ENCODE assay signal across 10 cellular contexts in the genomic region with DNA sequence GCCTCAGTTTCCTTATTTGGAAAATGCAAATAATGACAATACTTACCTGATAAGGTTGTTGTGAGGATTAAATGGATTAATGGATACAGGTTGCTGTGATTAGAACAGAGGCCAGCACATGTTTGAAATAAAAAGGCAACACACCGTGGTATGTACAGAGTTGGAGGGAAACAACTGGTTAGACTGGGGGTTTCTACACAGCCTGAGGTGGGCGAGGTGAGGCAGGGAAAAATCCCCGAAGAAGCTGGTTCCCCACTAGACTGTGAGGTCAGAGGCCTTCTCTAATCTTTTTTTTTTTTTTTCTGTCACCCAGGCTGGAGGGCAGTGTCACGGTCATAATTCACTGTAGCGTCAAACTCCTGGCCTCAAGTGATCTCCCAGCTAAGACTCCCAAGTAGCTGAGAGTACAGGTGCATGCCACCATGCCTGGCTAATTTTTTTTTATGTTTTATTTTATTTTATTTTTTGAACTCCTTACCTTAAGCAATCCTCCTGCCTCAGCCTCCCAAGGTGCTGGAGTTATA. TPM values are rescaled to one million over a fixed set of nuclear protein-coding genes. Genes with fewer than 3 reads are reported as not detected.
DNase-seq lines count a peak whose midpoint lies in the region; ATAC-seq and TF ChIP-seq lines count a peak whose summit lies in the region.
"Had no signal": no experiment of that assay in that cellular context is flagged by ENCODE, and none has a peak within 500 bp of the region (broad histone marks: within the 10 kb centered on the region; RNA-seq: fewer than 3 reads in every experiment).

No MANE protein-coding gene starts in this region.

- TF ChIP-seq CTCF in NB4 (IDR thresholded peaks at IDR 0.05; ENCODE audit: low read depth, low read length) (no peak), progenitor cell of endocrine pancreas (IDR thresholded peaks at IDR 0.05; ENCODE audit: unreplicated experiment) (no peak)

- CTCF ChIA-PET in activated CD4-positive, alpha-beta T cell treated with anti-CD3 and anti-CD28 coated beads, Interleukin-2, amount 10 ng/mL, durations not matched to agents 7 days and 5 days (lab: Charles Lee): interaction anchor here (0.7 to 1.0 kb wide), 2 partner anchors 114 to 695 kb away, joined by 3 read pairs; no protein-coding TSS in a partner anchor

- peak overlapping the region; percentile 91 for H3K4me3 ChIP-seq in NB4 (ENCODE audit: low read depth, low read length)

- peaks cover 26% of the 10 kb centered on the region for H3K4me1 Mint-ChIP-seq in activated CD4-positive, alpha-beta T cell treated with anti-CD3 and anti-CD28 coated beads, Interleukin-2, amount 10 ng/mL, durations not matched to agents 7 days and 5 days
- peaks cover 46% of the 10 kb centered on the region for H3K4me1 Mint-ChIP-seq in activated naive CD8-positive, alpha-beta T cell treated with anti-CD3 and anti-CD28 coated beads, Interleukin-2, amount 50 U/mL, for 24 hours
- peaks cover 13% of the 10 kb centered on the region for H3K4me1 Mint-ChIP-seq in progenitor cell of endocrine pancreas (ENCODE audit: low read depth)

- peak; percentile 65 for ATAC-seq in activated naive CD8-positive, alpha-beta T cell treated with anti-CD3 and anti-CD28 coated beads, Interleukin-2, amount 50 U/mL, for 24 hours
- ATAC-seq in HG03045 (IDR thresholded peaks at IDR 0.05; ENCODE audit: unreplicated experiment): no peak

- no peaks in the 10 kb centered on the region for H3K27me3 Mint-ChIP-seq in activated CD4-positive, alpha-beta T cell treated with anti-CD3 and anti-CD28 coated beads, Interleukin-2, amount 10 ng/mL, durations not matched to agents 7 days and 5 days
- H3K27me3 Mint-ChIP-seq in activated naive CD8-positive, alpha-beta T cell treated with anti-CD3 and anti-CD28 coated beads, Interleukin-2, amount 50 U/mL, for 24 hours: peaks cover 2% of the 10 kb centered on the region
- peaks cover 3% of the 10 kb centered on the region for H3K27me3 Mint-ChIP-seq in progenitor cell of endocrine pancreas

- POLR2A ChIA-PET in activated CD4-positive, alpha-beta T cell treated with anti-CD3 and anti-CD28 coated beads, Interleukin-2, amount 10 ng/mL, durations not matched to agents 7 days and 5 days (lab: Charles Lee): no interaction called here

- no peak for DNase-seq in activated CD4-positive, alpha-beta T cell treated with anti-CD3 and anti-CD28 coated beads, Interleukin-2, amount 10 ng/mL, durations not matched to agents 7 days and 5 days
- DNase-seq in activated CD4-positive, alpha-beta T cell treated with anti-CD3 and anti-CD28 coated beads, Interleukin-2, amount 50 U/mL, for 48 hours: no peak
- no peak for DNase-seq in NB4 (ENCODE audit: low read depth)
- DNase-seq in activated naive CD8-positive, alpha-beta T cell treated with anti-CD3 and anti-CD28 coated beads, Interleukin-2, amount 50 U/mL, for 24 hours: peak; percentile 19
- no peak for DNase-seq in progenitor cell of endocrine pancreas (ENCODE audit: low spot score, unreplicated experiment)
- no peak for DNase-seq in stimulated activated CD4-positive, alpha-beta T cell treated with anti-CD3 and anti-CD28 coated beads, Interleukin-4, amount 100 ng/mL, for 24 hours
- no peak for DNase-seq in KG1 (lab: John Stamatoyannopoulos, UW)
- DNase-seq: DMS79 treated with DMSO at 0.1 percent for 48 hours, H9 had no signal

- no peak for TF ChIP-seq POLR2A in NB4 (IDR thresholded peaks at IDR 0.05; ENCODE audit: extremely low read depth, insufficient read length)

- H3K27ac Mint-ChIP-seq in activated CD4-positive, alpha-beta T cell treated with anti-CD3 and anti-CD28 coated beads, Interleukin-2, amount 10 ng/mL, durations not matched to agents 7 days and 5 days: no peak overlapping the region
- peak overlapping the region; percentile 97 for H3K27ac Mint-ChIP-seq in activated naive CD8-positive, alpha-beta T cell treated with anti-CD3 and anti-CD28 coated beads, Interleukin-2, amount 50 U/mL, for 24 hours
- H3K27ac Mint-ChIP-seq in progenitor cell of endocrine pancreas: no peak overlapping the region
- H3K27ac Mint-ChIP-seq: H9 had no signal

- peaks cover 6% of the 10 kb centered on the region for H3K36me3 Mint-ChIP-seq in activated CD4-positive, alpha-beta T cell treated with anti-CD3 and anti-CD28 coated beads, Interleukin-2, amount 10 ng/mL, durations not matched to agents 7 days and 5 days (ENCODE audit: low read depth)
- peaks cover 23% of the 10 kb centered on the region for H3K36me3 Mint-ChIP-seq in activated naive CD8-positive, alpha-beta T cell treated with anti-CD3 and anti-CD28 coated beads, Interleukin-2, amount 50 U/mL, for 24 hours (ENCODE audit: low read depth)
- peaks cover 12% of the 10 kb centered on the region for H3K36me3 Mint-ChIP-seq in progenitor cell of endocrine pancreas (ENCODE audit: insufficient read depth)

- no peaks in the 10 kb centered on the region for H3K9me3 Mint-ChIP-seq in activated CD4-positive, alpha-beta T cell treated with anti-CD3 and anti-CD28 coated beads, Interleukin-2, amount 10 ng/mL, durations not matched to agents 7 days and 5 days
- no peaks in the 10 kb centered on the region for H3K9me3 Mint-ChIP-seq in activated naive CD8-positive, alpha-beta T cell treated with anti-CD3 and anti-CD28 coated beads, Interleukin-2, amount 50 U/mL, for 24 hours
- no peaks in the 10 kb centered on the region for H3K9me3 Mint-ChIP-seq in progenitor cell of endocrine pancreas (ENCODE audit: low read depth)

- peak overlapping the region; percentile 92 for H3K4me3 Mint-ChIP-seq in activated CD4-positive, alpha-beta T cell treated with anti-CD3 and anti-CD28 coated beads, Interleukin-2, amount 10 ng/mL, durations not matched to agents 7 days and 5 days
- H3K4me3 Mint-ChIP-seq in activated naive CD8-positive, alpha-beta T cell treated with anti-CD3 and anti-CD28 coated beads, Interleukin-2, amount 50 U/mL, for 24 hours: peak overlapping the region; percentile 89
- peak overlapping the region; percentile 77 for H3K4me3 Mint-ChIP-seq in progenitor cell of endocrine pancreas (ENCODE audit: low read depth)

RNA-seq across cellular contexts. Expression of gene E2F6, which starts 1.2 kb away (rescaled TPM):
- total RNA-seq in activated CD4-positive, alpha-beta T cell treated with anti-CD3 and anti-CD28 coated beads, Interleukin-2, amount 10 ng/mL, durations not matched to agents 7 days and 5 days: 1 to 10 TPM; 6.6 to 7.3 TPM
- total RNA-seq in progenitor cell of endocrine pancreas: 21.4 and 22.9 TPM in 2 replicates
